Comparison of ENCODE assay signal across 19 cellular contexts in the genomic region with DNA sequence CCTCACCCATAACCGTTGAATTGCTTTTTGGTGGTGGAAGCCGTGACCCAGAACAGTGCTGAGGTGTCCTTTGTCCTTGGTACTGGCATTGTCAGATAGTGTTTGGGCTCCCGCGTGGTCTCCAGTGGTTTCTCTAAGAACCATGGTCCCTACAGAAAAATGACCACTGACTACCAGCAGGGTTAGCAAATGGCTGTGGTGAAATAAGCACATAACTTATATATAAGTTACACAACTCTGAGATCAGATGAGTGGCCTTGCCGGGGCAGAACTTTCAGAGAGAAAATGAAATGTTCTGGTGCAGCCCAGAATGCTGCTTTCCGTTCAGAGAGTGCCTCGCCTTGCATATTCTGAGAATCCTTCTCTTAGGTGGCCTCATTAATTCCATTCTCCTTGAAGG. TPM values are rescaled to one million over a fixed set of nuclear protein-coding genes. Genes with fewer than 3 reads are reported as not detected.
DNase-seq lines count a peak whose midpoint lies in the region; ATAC-seq and TF ChIP-seq lines count a peak whose summit lies in the region.
"Had no signal": no experiment of that assay in that cellular context is flagged by ENCODE, and none has a peak within 500 bp of the region (broad histone marks: within the 10 kb centered on the region; RNA-seq: fewer than 3 reads in every experiment).

No MANE protein-coding gene starts in this region.

- no peaks in the 10 kb centered on the region for H3K9me3 Mint-ChIP-seq in memory B cell
- H3K9me3 Mint-ChIP-seq: CD8-positive, alpha-beta T cell had no signal

- peak overlapping the region; percentile 69 for H3K27ac Mint-ChIP-seq in memory B cell
- H3K27ac Mint-ChIP-seq: CD8-positive, alpha-beta T cell had no signal

- peaks cover 28% of the 10 kb centered on the region for H3K36me3 Mint-ChIP-seq in memory B cell

- H3K4me3 ChIP-seq in Loucy (ENCODE audit: low read length, poor library complexity, severe bottlenecking) (peak overlapping the region; percentile 93), adrenal gland (no peak overlapping the region), smooth muscle cell (no peak overlapping the region)
- H3K4me3 ChIP-seq: BLaER1 had no signal

- H3K27ac ChIP-seq in adrenal gland = peak overlapping the region; percentile 45 to 93 (median 65)
- H3K27ac ChIP-seq in smooth muscle cell (ENCODE audit: low read depth) = peak overlapping the region; percentile 90
- H3K27ac ChIP-seq: BLaER1, RWPE1 had no signal

- DNase-seq in adrenal gland (peak in 1 of 7 donors; percentile 64), memory B cell (ENCODE audit: low spot score in 2 of 2) (no peak), smooth muscle cell (lab: John Stamatoyannopoulos, UW; ENCODE audit: unreplicated experiment) (no peak), OCI-M2 (lab: John Stamatoyannopoulos, UW; ENCODE audit: unreplicated experiment) (no peak), erythroblast (lab: John Stamatoyannopoulos, UW) (no peak)
- no peak for DNase-seq in activated T-cell treated with anti-CD3 and anti-CD28 coated beads, Interleukin-2, amount 50 U/mL, for 1 hour
- DNase-seq: CD8-positive, alpha-beta T cell; KBM-7; MV-4-11; NCI-H1694 treated with DMSO at 0.1 percent for 48 hours; NCI-H2107; NCI-H510A; NCI-H774; SIG-M5 had no signal

- no peak for TF ChIP-seq POLR2A in adrenal gland (IDR thresholded peaks at IDR 0.05)
- no peak for TF ChIP-seq POLR2A in erythroblast (IDR thresholded peaks at IDR 0.05; ENCODE audit: low read length)

- intact Hi-C loops in adrenal gland (cut with DNase I) = no loop called here

- peaks cover 87% of the 10 kb centered on the region for H3K4me1 ChIP-seq in Loucy (ENCODE audit: insufficient read depth, low read length, poor library complexity, severe bottlenecking)
- H3K4me1 ChIP-seq in adrenal gland (replicated peaks in 1 of 2) = peaks cover 23 to 44% of the 10 kb centered on the region in 2 donors
- H3K4me1 ChIP-seq in smooth muscle cell (ENCODE audit: low read depth) = peaks cover 20% of the 10 kb centered on the region

- H2AFZ ChIP-seq in Loucy (ENCODE audit: low read length) (no peak overlapping the region), smooth muscle cell (ENCODE audit: low read depth) (no peak overlapping the region)

- H3K36me3 ChIP-seq in Loucy (ENCODE audit: insufficient read depth, low read length) = peaks cover 60% of the 10 kb centered on the region; the same call in 1 of the 2 replicates
- H3K36me3 ChIP-seq in adrenal gland (replicated peaks in 1 of 2) = peaks cover 0 to 14% of the 10 kb centered on the region in 2 donors
- no peaks in the 10 kb centered on the region for H3K36me3 ChIP-seq in smooth muscle cell (ENCODE audit: low read depth)

- no peaks in the 10 kb centered on the region for H3K27me3 ChIP-seq in Loucy (ENCODE audit: insufficient read depth, low read length, poor library complexity, severe bottlenecking)
- no peaks in the 10 kb centered on the region for H3K27me3 ChIP-seq in adrenal gland
- H3K27me3 ChIP-seq in smooth muscle cell (ENCODE audit: low read depth) = no peaks in the 10 kb centered on the region
- H3K27me3 ChIP-seq: BLaER1 had no signal

- H4K20me1 ChIP-seq in Loucy (ENCODE audit: insufficient read depth, low read length, poor library complexity, severe bottlenecking) = peaks cover 67% of the 10 kb centered on the region
- H4K20me1 ChIP-seq in smooth muscle cell (ENCODE audit: low read depth) = no peaks in the 10 kb centered on the region

- TF ChIP-seq CTCF in Loucy (conservative IDR thresholded peaks at IDR 0.05; ENCODE audit: low read length) (no peak), adrenal gland (IDR thresholded peaks at IDR 0.05) (peak in 3 of 6 experiments; percentile 13 to 29 (median 17)), smooth muscle cell (IDR thresholded peaks at IDR 0.05; ENCODE audit: borderline replicate concordance, insufficient read depth, poor library complexity, severe bottlenecking) (no peak)

- H3K9ac ChIP-seq in Loucy (ENCODE audit: low read depth, low read length, poor library complexity, severe bottlenecking) (peak overlapping the region; percentile 95), smooth muscle cell (ENCODE audit: low read depth) (peak overlapping the region; percentile 35)
- H3K9ac ChIP-seq: BLaER1 had no signal

- no peaks in the 10 kb centered on the region for H3K9me2 ChIP-seq in Loucy (replicated peaks; ENCODE audit: low read depth, low read length)

- H3F3A ChIP-seq in Loucy (ENCODE audit: low read depth) = no peaks in the 10 kb centered on the region
- peaks cover 23% of the 10 kb centered on the region for H3F3A ChIP-seq in smooth muscle cell (ENCODE audit: low read depth)

- H3K4me2 ChIP-seq in Loucy (ENCODE audit: low read depth, low read length, poor library complexity, severe bottlenecking) (peak overlapping the region; percentile 84), smooth muscle cell (peak overlapping the region; percentile 54)
- H3K4me2 ChIP-seq: BLaER1 had no signal

- H3K4me3 Mint-ChIP-seq in memory B cell = no peak overlapping the region
- H3K4me3 Mint-ChIP-seq: CD8-positive, alpha-beta T cell had no signal

- no peak for ATAC-seq in memory B cell (ENCODE audit: low read depth)
- no peak for ATAC-seq in GM21526 (IDR thresholded peaks at IDR 0.05; ENCODE audit: low FRiP score, unreplicated experiment)
- ATAC-seq: CD8-positive, alpha-beta T cell had no signal

- no peaks in the 10 kb centered on the region for H3K27me3 Mint-ChIP-seq in memory B cell

- H3K9me3 ChIP-seq in Loucy (ENCODE audit: insufficient read depth, low read depth, low read length) = no peaks in the 10 kb centered on the region
- H3K9me3 ChIP-seq in adrenal gland (replicated peaks in 1 of 3) = no peaks in the 10 kb centered on the region
- no peaks in the 10 kb centered on the region for H3K9me3 ChIP-seq in smooth muscle cell (replicated peaks; ENCODE audit: low read depth)
- H3K9me3 ChIP-seq: BLaER1 had no signal

- 40 to 66% (median 59%) methylated on average over 7 of the region's 7 CpGs for WGBS in adrenal gland, 4 donors
- WGBS in smooth muscle cell (ENCODE audit: low lambda C conversion rate) = 83% methylated on average over 7 of the region's 7 CpGs

- peaks cover 98% of the 10 kb centered on the region for H3K79me2 ChIP-seq in Loucy (ENCODE audit: insufficient read depth, low read length)
- no peaks in the 10 kb centered on the region for H3K79me2 ChIP-seq in smooth muscle cell (ENCODE audit: low read depth)

- H3K4me1 Mint-ChIP-seq in memory B cell = peaks cover 22% of the 10 kb centered on the region

RNA-seq across cellular contexts. Expression of a gene that starts 5.0 kb away (rescaled TPM):
- total RNA-seq in adrenal gland = 10 to 100 TPM in 7 of 8 donors, 1 to 10 TPM in 1; 7.4 to 27.2 (median 18.7) TPM
- 10 to 100 TPM; 11.0 to 16.7 (median 14.3) TPM for polyA plus RNA-seq in adrenal gland
- total RNA-seq in smooth muscle cell = 18.0 and 19.4 TPM in 2 replicates
- 14.6 and 15.0 TPM in 2 replicates for polyA plus RNA-seq in smooth muscle cell

RNA-seq across cellular contexts. Expression of a gene that starts 22.6 kb away (rescaled TPM):
- total RNA-seq in adrenal gland (1 to 10 TPM in 1 of 8 donors, under 1 TPM in 5, not detected in 2; 0.13 to 1.4 (median 0.72) TPM), smooth muscle cell (0.13 TPM in 1 of 2 replicates, not detected in the other)
- polyA plus RNA-seq in adrenal gland (1 to 10 TPM; 1.2 to 5.8 (median 3.2) TPM), smooth muscle cell (0.16 TPM in 1 of 2 replicates, not detected in the other)
- total RNA-seq: H4 had no signal
